ENCODE assay signal across 10 cellular contexts in the genomic region with DNA sequence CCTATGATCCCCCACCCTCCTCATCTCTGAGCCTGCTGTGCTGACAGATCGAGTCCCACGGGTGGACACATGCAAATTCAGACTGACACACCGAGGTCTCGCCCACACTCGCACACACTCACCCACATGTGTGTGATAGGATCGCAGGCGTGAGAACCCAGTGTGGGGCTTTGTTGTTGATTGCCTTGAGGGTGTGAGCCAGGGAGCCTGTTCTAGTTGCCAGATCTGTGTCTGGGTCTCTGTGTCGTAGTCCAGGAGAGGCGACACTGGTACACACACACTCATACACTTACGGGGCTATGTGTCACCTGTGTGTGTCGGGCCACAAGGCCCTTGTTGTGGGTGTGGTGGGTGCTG. TPM values are rescaled to one million over a fixed set of nuclear protein-coding genes. Genes with fewer than 3 reads are reported as not detected.
A peak's percentile ranks its signal among the peaks of the same experiment; 100 is the strongest.
DNase-seq lines count a peak whose midpoint lies in the region; ATAC-seq, FAIRE-seq and TF ChIP-seq lines count a peak whose summit lies in the region.
"Had no signal": no experiment of that assay in that cellular context is flagged by ENCODE, and none has a peak within 500 bp of the region (broad histone marks: within the 10 kb centered on the region; RNA-seq: fewer than 3 reads in every experiment).

No MANE protein-coding gene starts in this region.

- TF ChIP-seq CTCF in suprapubic skin (IDR thresholded peaks at IDR 0.05) = no peak

- no peak for TF ChIP-seq EP300 in suprapubic skin (IDR thresholded peaks at IDR 0.05)

- no peaks in the 10 kb centered on the region for H3K27me3 ChIP-seq in suprapubic skin

- H3K4me1 Mint-ChIP-seq in activated naive CD4-positive, alpha-beta T cell treated with anti-CD3 and anti-CD28 coated beads, Interleukin-2, amount 10 ng/mL, durations not matched to agents 7 days and 5 days = peaks cover 28% of the 10 kb centered on the region

- 19 to 41% methylated on average over 4 to 7 of the region's 11 CpGs for WGBS in mesodermal cell (ENCODE audit: insufficient coverage in 2 of 2), 2 experiments
- WGBS in suprapubic skin = 24% methylated on average over 11 of the region's 11 CpGs

- no peak for DNase-seq in HTR-8/SVneo (ENCODE audit: insufficient read length, low spot score)
- DNase-seq in cerebellar cortex (ENCODE audit: low spot score) = peak; percentile 42
- no peak for DNase-seq in suprapubic skin (ENCODE audit: low spot score in 2 of 2)
- no peak for DNase-seq in activated naive CD4-positive, alpha-beta T cell treated with anti-CD3 and anti-CD28 coated beads, Interleukin-2, amount 10 ng/mL, durations not matched to agents 7 days and 5 days
- DNase-seq in glomerular visceral epithelial cell (ENCODE audit: extremely low spot score) = no peak
- DNase-seq: KG1, NCI-H774 had no signal

- no peaks in the 10 kb centered on the region for H3K36me3 Mint-ChIP-seq in activated naive CD4-positive, alpha-beta T cell treated with anti-CD3 and anti-CD28 coated beads, Interleukin-2, amount 10 ng/mL, durations not matched to agents 7 days and 5 days
- H3K36me3 Mint-ChIP-seq: memory B cell had no signal

- H3K4me3 Mint-ChIP-seq in activated naive CD4-positive, alpha-beta T cell treated with anti-CD3 and anti-CD28 coated beads, Interleukin-2, amount 10 ng/mL, durations not matched to agents 7 days and 5 days = no peak overlapping the region
- H3K4me3 Mint-ChIP-seq: memory B cell had no signal

- H3K27me3 Mint-ChIP-seq in activated naive CD4-positive, alpha-beta T cell treated with anti-CD3 and anti-CD28 coated beads, Interleukin-2, amount 10 ng/mL, durations not matched to agents 7 days and 5 days = peaks cover 96% of the 10 kb centered on the region

- no peaks in the 10 kb centered on the region for H3K9me3 Mint-ChIP-seq in activated naive CD4-positive, alpha-beta T cell treated with anti-CD3 and anti-CD28 coated beads, Interleukin-2, amount 10 ng/mL, durations not matched to agents 7 days and 5 days
- H3K9me3 Mint-ChIP-seq: memory B cell had no signal

- H3K4me3 ChIP-seq in mesodermal cell (ENCODE audit: extremely low read depth, insufficient read depth, low read length, poor library complexity, severe bottlenecking) (peak overlapping the region; percentile 68), suprapubic skin (peak overlapping the region; percentile 78)

- FAIRE-seq in HTR-8/SVneo (lab: Jason Lieb, UNC) = peak; percentile 68

- H3K27ac ChIP-seq in mesodermal cell (ENCODE audit: low read depth, low read length, severe bottlenecking) = no peak overlapping the region
- H3K27ac ChIP-seq in suprapubic skin = peak overlapping the region; percentile 93

- H3K36me3 ChIP-seq in mesodermal cell (ENCODE audit: control insufficient read depth, insufficient read depth, low read length) (no peaks in the 10 kb centered on the region), suprapubic skin (no peaks in the 10 kb centered on the region)

- H3K4me1 ChIP-seq in mesodermal cell (ENCODE audit: control insufficient read depth, insufficient read depth, low read length, poor library complexity, severe bottlenecking) (peaks cover 54% of the 10 kb centered on the region), suprapubic skin (peaks cover 68% of the 10 kb centered on the region)

- ATAC-seq in GM19397 (IDR thresholded peaks at IDR 0.05; ENCODE audit: unreplicated experiment) = no peak

- H3K9me3 ChIP-seq in mesodermal cell (ENCODE audit: control insufficient read depth, low read length) = no peaks in the 10 kb centered on the region
- no peaks in the 10 kb centered on the region for H3K9me3 ChIP-seq in suprapubic skin

- CTCF ChIA-PET in activated naive CD4-positive, alpha-beta T cell treated with anti-CD3 and anti-CD28 coated beads, Interleukin-2, amount 10 ng/mL, durations not matched to agents 7 days and 5 days (lab: Charles Lee) = interaction anchor here (0.7 kb wide), 1 partner anchor 142 kb away, joined by 3 read pairs; no protein-coding TSS in a partner anchor

- no peak overlapping the region for H3K27ac Mint-ChIP-seq in activated naive CD4-positive, alpha-beta T cell treated with anti-CD3 and anti-CD28 coated beads, Interleukin-2, amount 10 ng/mL, durations not matched to agents 7 days and 5 days
- H3K27ac Mint-ChIP-seq: memory B cell had no signal

- no peak for TF ChIP-seq POLR2A in suprapubic skin (IDR thresholded peaks at IDR 0.05)

RNA-seq across cellular contexts. Expression of gene EPHB3, which starts 2.0 kb away (rescaled TPM):
- 21.1 TPM for polyA plus RNA-seq in mesodermal cell (2013, experiment 1 of 2)
- 18.1 TPM for polyA plus RNA-seq in mesodermal cell (2013, experiment 2 of 2)
- 100 to 1,000 TPM in 2 of 4 donors, 10 to 100 TPM in 2; 84.5 to 152 (median 108) TPM for total RNA-seq in suprapubic skin
